Comparison of ENCODE assay signal across 10 cellular contexts in the genomic region with DNA sequence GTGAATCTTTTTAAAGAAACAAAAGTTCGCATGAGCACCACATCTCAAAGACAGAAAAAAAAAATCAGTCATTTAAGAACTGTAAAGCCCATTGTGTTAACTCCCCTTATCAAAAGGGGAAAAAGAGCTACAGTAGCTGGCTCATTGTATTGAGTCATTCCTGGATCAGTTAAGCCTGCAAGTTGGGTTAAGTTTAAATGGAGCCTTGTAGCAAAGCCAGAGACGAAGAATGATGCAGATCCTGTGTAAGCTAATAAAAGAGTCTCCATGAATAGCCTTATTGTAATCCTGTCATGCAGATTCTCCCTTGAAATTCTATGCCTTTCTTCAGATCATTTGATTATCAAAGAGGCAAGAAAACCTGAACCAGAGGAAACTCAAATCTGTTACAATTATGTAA.
A peak's percentile ranks its signal among the peaks of the same experiment; 100 is the strongest.
DNase-seq lines count a peak whose midpoint lies in the region; ATAC-seq and TF ChIP-seq lines count a peak whose summit lies in the region.
"Had no signal": no experiment of that assay in that cellular context is flagged by ENCODE, and none has a peak within 500 bp of the region (broad histone marks: within the 10 kb centered on the region; RNA-seq: fewer than 3 reads in every experiment).

No MANE protein-coding gene starts in this region.

- H2BK20ac ChIP-seq in IMR-90 (ENCODE audit: low read depth, low read length): no peak overlapping the region

- TF ChIP-seq POLR2A in IMR-90 (IDR thresholded peaks at IDR 0.05; ENCODE audit: low read depth, low read length): no peak

- dilution Hi-C loops in IMR-90 (cut with HindIII; ENCODE audit: low sequenced_read_pairs, unreplicated experiment): no loop called here

- H3K14ac ChIP-seq in IMR-90 (replicated peaks; ENCODE audit: low read depth, low read length): no peak overlapping the region

- no peak overlapping the region for H3K4me3 ChIP-seq in IMR-90 (ENCODE audit: insufficient read depth, low read depth, low read length)
- no peak overlapping the region for H3K4me3 ChIP-seq in OCI-LY7 (ENCODE audit: low read depth, low read length, poor library complexity, severe bottlenecking)
- H3K4me3 ChIP-seq: BLaER1 treated with 17β-estradiol and CSF1 and Interleukin-3, amounts not matched to agents 10 nM and 100 nM had no signal

- no peak overlapping the region for H2BK15ac ChIP-seq in IMR-90 (ENCODE audit: low read depth, low read length)

- TF ChIP-seq CTCF in IMR-90 (conservative IDR thresholded peaks at IDR 0.05; ENCODE audit: low read depth, low read length) (no peak), brain (conservative IDR thresholded peaks at IDR 0.05) (no peak), OCI-LY7 (conservative IDR thresholded peaks at IDR 0.05; ENCODE audit: low read length) (no peak)

- H3K9ac ChIP-seq in IMR-90 (ENCODE audit: low read depth, low read length): no peak overlapping the region
- H3K9ac ChIP-seq: BLaER1 treated with 17β-estradiol and CSF1 and Interleukin-3, amounts not matched to agents 10 nM and 100 nM had no signal

- H3K9me1 ChIP-seq in IMR-90 (ENCODE audit: insufficient read depth, low read length): no peaks in the 10 kb centered on the region; the same call in 1 of the 2 replicates

- no peak overlapping the region for H4K5ac ChIP-seq in IMR-90 (ENCODE audit: low read depth, low read length)

- no CpG with 5 or more reads among the region's 2 CpGs for WGBS in IMR-90 (ENCODE audit: extremely low coverage in 2 of 2, insufficient read length in 1 of 2), 2 experiments

- ATAC-seq in IMR-90 (ENCODE audit: low read depth) (peak; percentile 69), GM19035 (IDR thresholded peaks at IDR 0.05; ENCODE audit: unreplicated experiment) (no peak), Right ventricle myocardium inferior (no peak), HG02870 (IDR thresholded peaks at IDR 0.05; ENCODE audit: unreplicated experiment) (no peak)

- POLR2A ChIA-PET in IMR-90 (lab: Charles Lee; ENCODE audit: unreplicated experiment) (no interaction called here), OCI-LY7 (lab: Charles Lee) (no interaction called here)

- H3K27ac ChIP-seq in IMR-90 (ENCODE audit: insufficient read depth, low read length) (no peak overlapping the region), OCI-LY7 (ENCODE audit: low read depth, low read length, poor library complexity, severe bottlenecking) (no peak overlapping the region)
- H3K27ac ChIP-seq: BLaER1 treated with 17β-estradiol and CSF1 and Interleukin-3, amounts not matched to agents 10 nM and 100 nM had no signal

- H3K36me3 ChIP-seq in IMR-90 (ENCODE audit: control insufficient read depth, insufficient read depth, low read length) (no peaks in the 10 kb centered on the region), OCI-LY7 (ENCODE audit: insufficient read depth, low read length) (no peaks in the 10 kb centered on the region)

- peak overlapping the region in 1 of 5 experiments; percentile 4 for H3K4me3 Mint-ChIP-seq in brain

- H2BK120ac ChIP-seq in IMR-90 (ENCODE audit: low read depth, low read length): no peak overlapping the region

- peaks cover 30% of the 10 kb centered on the region for H3K36me3 Mint-ChIP-seq in brain

- no peak overlapping the region for H4K91ac ChIP-seq in IMR-90 (ENCODE audit: insufficient read depth, low read depth, low read length)

- H2AK9ac ChIP-seq in IMR-90 (replicated peaks; ENCODE audit: low read depth, low read length, poor library complexity): no peak overlapping the region

- peaks cover 3% of the 10 kb centered on the region for H3K27me3 Mint-ChIP-seq in brain

- H3K18ac ChIP-seq in IMR-90 (ENCODE audit: low read depth, low read length): no peak overlapping the region

- no peak for TF ChIP-seq RAD21 in IMR-90 (IDR thresholded peaks at IDR 0.05; ENCODE audit: low read length)

- H3K23ac ChIP-seq in IMR-90 (ENCODE audit: low read depth, low read length): no peak overlapping the region

- CTCF ChIA-PET in IMR-90 (lab: Yijun Ruan, JAX): no interaction called here
- CTCF ChIA-PET in OCI-LY7 (lab: Charles Lee; ENCODE audit: unreplicated experiment): no interaction called here

- no peak overlapping the region for H3K56ac ChIP-seq in IMR-90 (ENCODE audit: extremely low read depth, insufficient read depth, low read length)

- H3K4ac ChIP-seq in IMR-90 (ENCODE audit: low read depth, low read length): no peak overlapping the region

- H2AK5ac ChIP-seq in IMR-90 (ENCODE audit: low read depth, low read length): no peak overlapping the region

- intact Hi-C loops in IMR-90 (cut with micrococcal nuclease) (no loop called here), OCI-LY7 (cut with micrococcal nuclease; ENCODE audit: unreplicated experiment) (no loop called here), Right ventricle myocardium inferior (cut with DNase I) (no loop called here)

- H3K4me1 Mint-ChIP-seq in brain: peaks cover 27% of the 10 kb centered on the region

- in situ Hi-C loops in IMR-90 (cut with MboI; ENCODE audit: low sequenced_read_pairs): no loop called here

- BruUV-seq in IMR-90 (replicated peaks; lab: Mats Ljungman, UMichigan) (no TSS peak), OCI-LY7 (replicated peaks; lab: Mats Ljungman, UMichigan) (no TSS peak)

- no peak overlapping the region for H4K8ac ChIP-seq in IMR-90 (ENCODE audit: low read depth in 2 of 2, low read length in 2 of 2)

- H3K9me2 ChIP-seq in OCI-LY7 (ENCODE audit: insufficient read depth, low read length): no peaks in the 10 kb centered on the region

- H2AFZ ChIP-seq in IMR-90 (replicated peaks; ENCODE audit: low read length, poor library complexity) (no peak overlapping the region), OCI-LY7 (ENCODE audit: low read length) (no peak overlapping the region)

- H3K27ac Mint-ChIP-seq in brain: peak overlapping the region in 4 of 5 experiments; percentile 38 to 92 (median 76)

- H3K9me3 ChIP-seq in IMR-90 (ENCODE audit: control insufficient read depth, insufficient read depth, low read length) (0 out of 2 replicates have a peak, but pooled peaks cover 2% of the 10 kb centered on the region), OCI-LY7 (ENCODE audit: low read length) (no peaks in the 10 kb centered on the region)

- H2BK5ac ChIP-seq in IMR-90 (ENCODE audit: low read depth, low read length, poor library complexity, severe bottlenecking): no peak overlapping the region

- peaks cover 5 to 19% (median 16%) of the 10 kb centered on the region in 5 experiments for H3K9me3 Mint-ChIP-seq in brain

- no peaks in the 10 kb centered on the region for H3K79me2 ChIP-seq in OCI-LY7 (ENCODE audit: insufficient read depth, low read depth, low read length)

- H3K79me1 ChIP-seq in IMR-90 (ENCODE audit: low read depth in 1 of 2, low read length in 2 of 2): no peaks in the 10 kb centered on the region

- H4K20me1 ChIP-seq in IMR-90 (ENCODE audit: insufficient read depth, low read length) (no peaks in the 10 kb centered on the region), OCI-LY7 (ENCODE audit: insufficient read depth, low read length) (no peaks in the 10 kb centered on the region)
- H4K20me1 ChIP-seq: BLaER1 treated with 17β-estradiol and CSF1 and Interleukin-3, amounts not matched to agents 10 nM and 100 nM had no signal

- H3K4me2 ChIP-seq in IMR-90 (ENCODE audit: low read depth, low read length) (no peak overlapping the region), OCI-LY7 (ENCODE audit: low read length) (no peak overlapping the region)
- H3K4me2 ChIP-seq: BLaER1 treated with 17β-estradiol and CSF1 and Interleukin-3, amounts not matched to agents 10 nM and 100 nM had no signal

- peak; percentile 64 for DNase-seq in Ammon's horn (ENCODE audit: low spot score)
- DNase-seq in IMR-90: peak; percentile 83
- DNase-seq in midbrain (lab: John Stamatoyannopoulos, UW): peak; percentile 34
- DNase-seq in OCI-LY7 (ENCODE audit: low spot score): no peak
- no peak for DNase-seq in Right ventricle myocardium inferior (ENCODE audit: missing footprints)
- DNase-seq: stimulated activated CD8-positive, alpha-beta memory T cell treated with anti-CD3 and anti-CD28 coated beads, Interleukin-4, amount 100 ng/mL, for 48 hours had no signal

- no peaks in the 10 kb centered on the region for H3K27me3 ChIP-seq in IMR-90 (ENCODE audit: control insufficient read depth, insufficient read depth, low read length)
- H3K27me3 ChIP-seq: BLaER1 treated with 17β-estradiol and CSF1 and Interleukin-3, amounts not matched to agents 10 nM and 100 nM had no signal

- H3K4me1 ChIP-seq in IMR-90 (ENCODE audit: control insufficient read depth, insufficient read depth, low read length): no peaks in the 10 kb centered on the region
- no peaks in the 10 kb centered on the region for H3K4me1 ChIP-seq in OCI-LY7 (ENCODE audit: insufficient read depth, low read length, poor library complexity, severe bottlenecking)

TF ChIP-seq in IMR-90, 13 proteins besides CTCF, POLR2A, EP300 and RAD21:
- TF ChIP-seq MAFK (IDR thresholded peaks at IDR 0.05; ENCODE audit: low read depth, low read length) (no peak), RCOR1 (IDR thresholded peaks at IDR 0.05; ENCODE audit: insufficient replicate concordance, low read length) (no peak), CHD1 (IDR thresholded peaks at IDR 0.05; ENCODE audit: low read depth, low read length) (no peak), USF2 (IDR thresholded peaks at IDR 0.05; ENCODE audit: low read depth, low read length) (no peak), RFX5 (IDR thresholded peaks at IDR 0.05; ENCODE audit: low read depth, low read length) (no peak), FOS (IDR thresholded peaks at IDR 0.05; ENCODE audit: low read depth, low read length) (no peak)
TF ChIP-seq in IMR-90: peak in this region for 0.

Comparison
In these comparisons a context has a peak if more than half of its experiments do, and no peak if none do; other contexts are left out.
1. DNase-seq: peak in Ammon's horn (single experiment), IMR-90 (single experiment) and midbrain (single experiment); none in OCI-LY7 (single experiment) and Right ventricle myocardium inferior (single experiment).